Comparison of ENCODE assay signal across 11 cellular contexts in genomic region chr11:70323811-70324210, GRCh38. TPM values are rescaled to one million over a fixed set of nuclear protein-coding genes. Genes with fewer than 3 reads are reported as not detected.
DNase-seq lines count a peak whose midpoint lies in the region; ATAC-seq and TF ChIP-seq lines count a peak whose summit lies in the region.
"Had no signal": no experiment of that assay in that cellular context is flagged by ENCODE, and none has a peak within 500 bp of the region (broad histone marks: within the 10 kb centered on the region; RNA-seq: fewer than 3 reads in every experiment).

No MANE protein-coding gene starts in this region.

- intact Hi-C loops in CD4-positive, alpha-beta memory T cell (cut with micrococcal nuclease), result no loop called here

- no peaks in the 10 kb centered on the region for H3K27me3 ChIP-seq in endodermal cell (ENCODE audit: control insufficient read depth, insufficient read depth, low read length, poor library complexity, severe bottlenecking)
- no peaks in the 10 kb centered on the region for H3K27me3 ChIP-seq in CD4-positive, alpha-beta memory T cell (ENCODE audit: insufficient read depth, low read length)
- H3K27me3 ChIP-seq: colonic mucosa had no signal

- H3K27ac Mint-ChIP-seq in endodermal cell (peak overlapping the region; percentile 85), neural crest cell (ENCODE audit: unreplicated experiment) (peak overlapping the region; percentile 2)
- H3K27ac Mint-ChIP-seq in activated CD8-positive, alpha-beta T cell treated with anti-CD3 and anti-CD28 coated beads, Interleukin-2, amount 10 ng/mL, durations not matched to agents 7 days and 5 days, result no peak overlapping the region
- peak overlapping the region in 2 of 7 donors; percentile 18 to 55 for H3K27ac Mint-ChIP-seq in CD4-positive, alpha-beta memory T cell

- H3K9me3 Mint-ChIP-seq in endodermal cell (no peaks in the 10 kb centered on the region), neural crest cell (no peaks in the 10 kb centered on the region)
- no peaks in the 10 kb centered on the region for H3K9me3 Mint-ChIP-seq in activated CD8-positive, alpha-beta T cell treated with anti-CD3 and anti-CD28 coated beads, Interleukin-2, amount 10 ng/mL, durations not matched to agents 7 days and 5 days (ENCODE audit: insufficient read depth)
- H3K9me3 Mint-ChIP-seq in CD4-positive, alpha-beta memory T cell, result peaks cover 0 to 2% (median 0%) of the 10 kb centered on the region in 8 donors

- POLR2A ChIA-PET in activated CD8-positive, alpha-beta T cell treated with anti-CD3 and anti-CD28 coated beads, Interleukin-2, amount 10 ng/mL, durations not matched to agents 7 days and 5 days (lab: Charles Lee), result no interaction called here
- POLR2A ChIA-PET in CD4-positive, alpha-beta memory T cell (lab: Charles Lee; ENCODE audit: partially characterized antibody), result no interaction called here

- CTCF ChIA-PET in activated CD8-positive, alpha-beta T cell treated with anti-CD3 and anti-CD28 coated beads, Interleukin-2, amount 10 ng/mL, durations not matched to agents 7 days and 5 days (lab: Charles Lee), result no interaction called here
- CTCF ChIA-PET in CD4-positive, alpha-beta memory T cell (lab: Charles Lee; ENCODE audit: partially characterized antibody), result no interaction called here

- peaks cover 96% of the 10 kb centered on the region for H3K36me3 ChIP-seq in endodermal cell (ENCODE audit: control insufficient read depth, insufficient read depth, low read length)
- H3K36me3 ChIP-seq in CD4-positive, alpha-beta memory T cell (ENCODE audit: insufficient read depth, low read length), result peaks cover 46% of the 10 kb centered on the region

- H3K4me1 Mint-ChIP-seq in endodermal cell (peaks cover 13% of the 10 kb centered on the region), neural crest cell (peaks cover 31% of the 10 kb centered on the region)
- H3K4me1 Mint-ChIP-seq in activated CD8-positive, alpha-beta T cell treated with anti-CD3 and anti-CD28 coated beads, Interleukin-2, amount 10 ng/mL, durations not matched to agents 7 days and 5 days (ENCODE audit: low read depth), result no peaks in the 10 kb centered on the region
- no peaks in the 10 kb centered on the region for H3K4me1 Mint-ChIP-seq in CD4-positive, alpha-beta memory T cell

- peak overlapping the region; percentile 85 for H3K27ac ChIP-seq in endodermal cell (ENCODE audit: low read depth, low read length)
- H3K27ac ChIP-seq in CD4-positive, alpha-beta memory T cell (ENCODE audit: low read depth, low read length), result no peak overlapping the region
- H3K27ac ChIP-seq: colonic mucosa had no signal

- TF ChIP-seq CTCF in endodermal cell (conservative IDR thresholded peaks at IDR 0.05) (no peak), neural crest cell (conservative IDR thresholded peaks at IDR 0.05) (no peak)

- no peak overlapping the region for H3K9ac ChIP-seq in endodermal cell (ENCODE audit: extremely low read depth, low read length, poor library complexity, severe bottlenecking)

- no peak for ATAC-seq in activated CD8-positive, alpha-beta T cell treated with anti-CD3 and anti-CD28 coated beads, Interleukin-2, amount 10 ng/mL, durations not matched to agents 7 days and 5 days

- H3K27me3 Mint-ChIP-seq in endodermal cell (ENCODE audit: insufficient read depth) (no peaks in the 10 kb centered on the region), neural crest cell (ENCODE audit: low read depth) (no peaks in the 10 kb centered on the region)
- H3K27me3 Mint-ChIP-seq in activated CD8-positive, alpha-beta T cell treated with anti-CD3 and anti-CD28 coated beads, Interleukin-2, amount 10 ng/mL, durations not matched to agents 7 days and 5 days (ENCODE audit: low read depth), result no peaks in the 10 kb centered on the region
- no peaks in the 10 kb centered on the region for H3K27me3 Mint-ChIP-seq in CD4-positive, alpha-beta memory T cell

- DNase-seq in AG20443 (ENCODE audit: low spot score) (peak; percentile 50), LHCN-M2 (ENCODE audit: low read depth) (peak; percentile 27), endodermal cell (no peak), neural crest cell (ENCODE audit: low read depth, low spot score) (no peak), cerebellum (ENCODE audit: low spot score) (no peak)
- DNase-seq in activated CD8-positive, alpha-beta T cell treated with anti-CD3 and anti-CD28 coated beads, Interleukin-2, amount 10 ng/mL, durations not matched to agents 7 days and 5 days, result no peak
- DNase-seq in CD4-positive, alpha-beta memory T cell, result no peak
- DNase-seq in activated CD4-positive, alpha-beta T cell treated with anti-CD3 and anti-CD28 coated beads, Interleukin-2, amount 50 U/mL, for 4 hours, result no peak
- DNase-seq: activated CD8-positive, alpha-beta memory T cell treated with anti-CD3 and anti-CD28 coated beads, Interleukin-2, amount 50 U/mL, for 4 hours; colonic mucosa; NCI-H526 had no signal

- 83 to 100% methylated on average over 1 of the region's 1 CpG for WGBS in endodermal cell (ENCODE audit: insufficient coverage in 1 of 2, insufficient read length in 1 of 2), 2 experiments

- no peak overlapping the region for H3K4me3 ChIP-seq in endodermal cell (ENCODE audit: low read length)
- no peak overlapping the region for H3K4me3 ChIP-seq in CD4-positive, alpha-beta memory T cell (ENCODE audit: low read length in 2 of 2)
- H3K4me3 ChIP-seq: colonic mucosa had no signal

- H3K4me3 Mint-ChIP-seq in endodermal cell (no peak overlapping the region), neural crest cell (peak overlapping the region; percentile 4)
- no peak overlapping the region for H3K4me3 Mint-ChIP-seq in activated CD8-positive, alpha-beta T cell treated with anti-CD3 and anti-CD28 coated beads, Interleukin-2, amount 10 ng/mL, durations not matched to agents 7 days and 5 days
- no peak overlapping the region for H3K4me3 Mint-ChIP-seq in CD4-positive, alpha-beta memory T cell

- no peaks in the 10 kb centered on the region for H3K9me3 ChIP-seq in endodermal cell (ENCODE audit: control insufficient read depth, low read length)
- no peaks in the 10 kb centered on the region for H3K9me3 ChIP-seq in CD4-positive, alpha-beta memory T cell (ENCODE audit: control insufficient read depth in 1 of 2, low read length in 2 of 2)
- H3K9me3 ChIP-seq: colonic mucosa had no signal

- H3K36me3 Mint-ChIP-seq in endodermal cell (ENCODE audit: low read depth) (peaks cover 62% of the 10 kb centered on the region), neural crest cell (ENCODE audit: low read depth) (peaks cover 20% of the 10 kb centered on the region)
- H3K36me3 Mint-ChIP-seq in activated CD8-positive, alpha-beta T cell treated with anti-CD3 and anti-CD28 coated beads, Interleukin-2, amount 10 ng/mL, durations not matched to agents 7 days and 5 days (ENCODE audit: low read depth), result peaks cover 29% of the 10 kb centered on the region
- H3K36me3 Mint-ChIP-seq in CD4-positive, alpha-beta memory T cell, result peaks cover 45 to 58% of the 10 kb centered on the region in 2 donors

- H3K4me1 ChIP-seq in endodermal cell (ENCODE audit: control insufficient read depth, insufficient read depth, low read length), result peaks cover 3% of the 10 kb centered on the region
- no peaks in the 10 kb centered on the region for H3K4me1 ChIP-seq in CD4-positive, alpha-beta memory T cell (ENCODE audit: insufficient read depth, low read length)
- H3K4me1 ChIP-seq: colonic mucosa had no signal

RNA-seq across cellular contexts. Expression of gene PPFIA1, which starts 53.3 kb away (rescaled TPM):
- total RNA-seq in LHCN-M2 (2014; rRNA removed) (41.4 and 45.1 TPM in 2 replicates), endodermal cell (100 to 1,000 TPM; 105 to 118 TPM), neural crest cell (54.1 and 56.4 TPM in 2 replicates), cerebellum (45.7 TPM)
- polyA plus RNA-seq in LHCN-M2 (2012), result 22.9 TPM
- 47.1 TPM for polyA plus RNA-seq in endodermal cell (2013, experiment 1 of 2)
- 42.1 TPM for polyA plus RNA-seq in endodermal cell (2013, experiment 2 of 2)
- 10 to 100 TPM; 25.3 to 25.7 TPM for total RNA-seq in activated CD8-positive, alpha-beta T cell treated with anti-CD3 and anti-CD28 coated beads, Interleukin-2, amount 10 ng/mL, durations not matched to agents 7 days and 5 days
- total RNA-seq in CD4-positive, alpha-beta memory T cell, result 10 to 100 TPM; 52.0 to 54.8 TPM
- 10 to 100 TPM in 1 of 2 donors, 1 to 10 TPM in 1; 4.3 to 19.5 TPM for polyA plus RNA-seq in CD4-positive, alpha-beta memory T cell

Comparison
In these comparisons a context has a peak if more than half of its experiments do, and no peak if none do; other contexts are left out.
1. DNase-seq: peak in AG20443 (single experiment) and LHCN-M2 (single experiment); none in endodermal cell (single experiment), neural crest cell (single experiment), cerebellum (single experiment), activated CD8-positive, alpha-beta T cell treated with anti-CD3 and anti-CD28 coated beads, Interleukin-2, amount 10 ng/mL, durations not matched to agents 7 days and 5 days (single experiment), CD4-positive, alpha-beta memory T cell (0 of 5) and activated CD4-positive, alpha-beta T cell treated with anti-CD3 and anti-CD28 coated beads, Interleukin-2, amount 50 U/mL, for 4 hours (0 of 2).